ENCODE assay signal across 2 cellular contexts in the genomic region with DNA sequence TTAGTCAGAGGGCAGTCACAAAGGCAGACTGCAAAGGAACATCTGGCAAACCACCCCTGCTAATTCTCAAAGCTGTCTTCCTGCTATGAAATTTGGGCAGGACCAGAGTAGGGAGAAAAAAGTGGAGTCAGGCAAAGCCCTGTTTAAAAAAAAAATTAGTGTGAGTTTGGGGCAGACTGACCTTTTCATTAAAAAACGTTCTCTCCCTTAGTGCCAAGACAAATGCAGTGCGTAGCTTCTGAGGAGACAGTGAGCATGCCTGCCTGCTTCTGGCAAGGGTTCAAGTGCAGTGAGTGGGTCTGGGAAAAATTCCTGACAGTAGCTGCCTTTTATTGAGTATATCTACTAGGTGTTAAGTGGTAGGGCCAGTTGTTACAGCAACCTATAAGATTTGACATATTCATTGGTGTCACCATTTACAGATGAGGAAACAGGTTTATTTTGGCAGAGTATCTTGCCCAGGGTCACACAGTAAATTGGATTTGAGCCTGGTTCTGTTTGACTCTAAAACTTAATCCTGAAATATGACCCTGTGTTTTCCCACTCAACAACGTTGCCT.
TF ChIP-seq lines count a peak whose summit lies in the region.

No MANE protein-coding gene starts in this region.

TF ChIP-seq in liver, 16 proteins besides CTCF, POLR2A, EP300 and RAD21 (continued from another document):
- TF ChIP-seq, protein P1, sequence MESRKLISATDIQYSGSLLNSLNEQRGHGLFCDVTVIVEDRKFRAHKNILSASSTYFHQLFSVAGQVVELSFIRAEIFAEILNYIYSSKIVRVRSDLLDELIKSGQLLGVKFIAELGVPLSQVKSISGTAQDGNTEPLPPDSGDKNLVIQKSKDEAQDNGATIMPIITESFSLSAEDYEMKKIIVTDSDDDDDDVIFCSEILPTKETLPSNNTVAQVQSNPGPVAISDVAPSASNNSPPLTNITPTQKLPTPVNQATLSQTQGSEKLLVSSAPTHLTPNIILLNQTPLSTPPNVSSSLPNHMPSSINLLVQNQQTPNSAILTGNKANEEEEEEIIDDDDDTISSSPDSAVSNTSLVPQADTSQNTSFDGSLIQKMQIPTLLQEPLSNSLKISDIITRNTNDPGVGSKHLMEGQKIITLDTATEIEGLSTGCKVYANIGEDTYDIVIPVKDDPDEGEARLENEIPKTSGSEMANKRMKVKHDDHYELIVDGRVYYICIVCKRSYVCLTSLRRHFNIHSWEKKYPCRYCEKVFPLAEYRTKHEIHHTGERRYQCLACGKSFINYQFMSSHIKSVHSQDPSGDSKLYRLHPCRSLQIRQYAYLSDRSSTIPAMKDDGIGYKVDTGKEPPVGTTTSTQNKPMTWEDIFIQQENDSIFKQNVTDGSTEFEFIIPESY (IDR thresholded peaks at IDR 0.05), result no peak
- TF ChIP-seq EGR1 (IDR thresholded peaks at IDR 0.05; ENCODE audit: low read depth in 2 of 2), result no peak
- TF ChIP-seq, protein P2, sequence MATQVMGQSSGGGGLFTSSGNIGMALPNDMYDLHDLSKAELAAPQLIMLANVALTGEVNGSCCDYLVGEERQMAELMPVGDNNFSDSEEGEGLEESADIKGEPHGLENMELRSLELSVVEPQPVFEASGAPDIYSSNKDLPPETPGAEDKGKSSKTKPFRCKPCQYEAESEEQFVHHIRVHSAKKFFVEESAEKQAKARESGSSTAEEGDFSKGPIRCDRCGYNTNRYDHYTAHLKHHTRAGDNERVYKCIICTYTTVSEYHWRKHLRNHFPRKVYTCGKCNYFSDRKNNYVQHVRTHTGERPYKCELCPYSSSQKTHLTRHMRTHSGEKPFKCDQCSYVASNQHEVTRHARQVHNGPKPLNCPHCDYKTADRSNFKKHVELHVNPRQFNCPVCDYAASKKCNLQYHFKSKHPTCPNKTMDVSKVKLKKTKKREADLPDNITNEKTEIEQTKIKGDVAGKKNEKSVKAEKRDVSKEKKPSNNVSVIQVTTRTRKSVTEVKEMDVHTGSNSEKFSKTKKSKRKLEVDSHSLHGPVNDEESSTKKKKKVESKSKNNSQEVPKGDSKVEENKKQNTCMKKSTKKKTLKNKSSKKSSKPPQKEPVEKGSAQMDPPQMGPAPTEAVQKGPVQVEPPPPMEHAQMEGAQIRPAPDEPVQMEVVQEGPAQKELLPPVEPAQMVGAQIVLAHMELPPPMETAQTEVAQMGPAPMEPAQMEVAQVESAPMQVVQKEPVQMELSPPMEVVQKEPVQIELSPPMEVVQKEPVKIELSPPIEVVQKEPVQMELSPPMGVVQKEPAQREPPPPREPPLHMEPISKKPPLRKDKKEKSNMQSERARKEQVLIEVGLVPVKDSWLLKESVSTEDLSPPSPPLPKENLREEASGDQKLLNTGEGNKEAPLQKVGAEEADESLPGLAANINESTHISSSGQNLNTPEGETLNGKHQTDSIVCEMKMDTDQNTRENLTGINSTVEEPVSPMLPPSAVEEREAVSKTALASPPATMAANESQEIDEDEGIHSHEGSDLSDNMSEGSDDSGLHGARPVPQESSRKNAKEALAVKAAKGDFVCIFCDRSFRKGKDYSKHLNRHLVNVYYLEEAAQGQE (IDR thresholded peaks at IDR 0.05), result no peak
- peak; percentile 49 for TF ChIP-seq YY1 (IDR thresholded peaks at IDR 0.05)
- TF ChIP-seq GABPA (IDR thresholded peaks at IDR 0.05 in 1 of 2, conservative IDR thresholded peaks at IDR 0.05 in 1 of 2), result no peak
- TF ChIP-seq HNF4A (conservative IDR thresholded peaks at IDR 0.05), result peak; percentile 54 to 57
- no peak for TF ChIP-seq FOXA1 (IDR thresholded peaks at IDR 0.05)
- TF ChIP-seq SP1 (IDR thresholded peaks at IDR 0.05), result no peak
- peak in 1 of 2 donors; percentile 39 for TF ChIP-seq JUND (IDR thresholded peaks at IDR 0.05)
- TF ChIP-seq, protein P3, sequence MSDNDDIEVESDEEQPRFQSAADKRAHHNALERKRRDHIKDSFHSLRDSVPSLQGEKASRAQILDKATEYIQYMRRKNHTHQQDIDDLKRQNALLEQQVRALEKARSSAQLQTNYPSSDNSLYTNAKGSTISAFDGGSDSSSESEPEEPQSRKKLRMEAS (IDR thresholded peaks at IDR 0.05), result no peak
- TF ChIP-seq FOXA2 (IDR thresholded peaks at IDR 0.05), result peak; percentile 49
- no peak for TF ChIP-seq HNF4G (IDR thresholded peaks at IDR 0.05)
- peak; percentile 45 to 51 for TF ChIP-seq RXRA (IDR thresholded peaks at IDR 0.05)

TF ChIP-seq in HepG2, 621 proteins besides CTCF, POLR2A, EP300 and RAD21 (continued from another document):
- TF ChIP-seq, protein P4, sequence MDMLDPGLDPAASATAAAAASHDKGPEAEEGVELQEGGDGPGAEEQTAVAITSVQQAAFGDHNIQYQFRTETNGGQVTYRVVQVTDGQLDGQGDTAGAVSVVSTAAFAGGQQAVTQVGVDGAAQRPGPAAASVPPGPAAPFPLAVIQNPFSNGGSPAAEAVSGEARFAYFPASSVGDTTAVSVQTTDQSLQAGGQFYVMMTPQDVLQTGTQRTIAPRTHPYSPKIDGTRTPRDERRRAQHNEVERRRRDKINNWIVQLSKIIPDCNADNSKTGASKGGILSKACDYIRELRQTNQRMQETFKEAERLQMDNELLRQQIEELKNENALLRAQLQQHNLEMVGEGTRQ (IDR thresholded peaks at IDR 0.05; ENCODE audit: low read depth, low read length), result no peak
- TF ChIP-seq, protein P4 (CRISPR knock-in tag; IDR thresholded peaks at IDR 0.05; ENCODE audit: borderline replicate concordance), result no peak
- TF ChIP-seq CBX1 (IDR thresholded peaks at IDR 0.05; ENCODE audit: low read depth) (no peak), EED (CRISPR knock-in tag; IDR thresholded peaks at IDR 0.05) (no peak), MXD4 (CRISPR knock-in tag; IDR thresholded peaks at IDR 0.05) (no peak), NFYB (CRISPR knock-in tag; IDR thresholded peaks at IDR 0.05) (no peak), SKI (IDR thresholded peaks at IDR 0.05; ENCODE audit: partially characterized antibody) (no peak), DMAP1 (CRISPR knock-in tag; IDR thresholded peaks at IDR 0.05) (no peak), HMG20A (CRISPR knock-in tag; IDR thresholded peaks at IDR 0.05; ENCODE audit: borderline replicate concordance) (no peak), ZNF33A (CRISPR knock-in tag; IDR thresholded peaks at IDR 0.05; ENCODE audit: borderline replicate concordance) (no peak), FOSL2 (CRISPR knock-in tag; IDR thresholded peaks at IDR 0.05) (no peak), HOXA5 (CRISPR knock-in tag; IDR thresholded peaks at IDR 0.05) (no peak)
- TF ChIP-seq, protein P5, sequence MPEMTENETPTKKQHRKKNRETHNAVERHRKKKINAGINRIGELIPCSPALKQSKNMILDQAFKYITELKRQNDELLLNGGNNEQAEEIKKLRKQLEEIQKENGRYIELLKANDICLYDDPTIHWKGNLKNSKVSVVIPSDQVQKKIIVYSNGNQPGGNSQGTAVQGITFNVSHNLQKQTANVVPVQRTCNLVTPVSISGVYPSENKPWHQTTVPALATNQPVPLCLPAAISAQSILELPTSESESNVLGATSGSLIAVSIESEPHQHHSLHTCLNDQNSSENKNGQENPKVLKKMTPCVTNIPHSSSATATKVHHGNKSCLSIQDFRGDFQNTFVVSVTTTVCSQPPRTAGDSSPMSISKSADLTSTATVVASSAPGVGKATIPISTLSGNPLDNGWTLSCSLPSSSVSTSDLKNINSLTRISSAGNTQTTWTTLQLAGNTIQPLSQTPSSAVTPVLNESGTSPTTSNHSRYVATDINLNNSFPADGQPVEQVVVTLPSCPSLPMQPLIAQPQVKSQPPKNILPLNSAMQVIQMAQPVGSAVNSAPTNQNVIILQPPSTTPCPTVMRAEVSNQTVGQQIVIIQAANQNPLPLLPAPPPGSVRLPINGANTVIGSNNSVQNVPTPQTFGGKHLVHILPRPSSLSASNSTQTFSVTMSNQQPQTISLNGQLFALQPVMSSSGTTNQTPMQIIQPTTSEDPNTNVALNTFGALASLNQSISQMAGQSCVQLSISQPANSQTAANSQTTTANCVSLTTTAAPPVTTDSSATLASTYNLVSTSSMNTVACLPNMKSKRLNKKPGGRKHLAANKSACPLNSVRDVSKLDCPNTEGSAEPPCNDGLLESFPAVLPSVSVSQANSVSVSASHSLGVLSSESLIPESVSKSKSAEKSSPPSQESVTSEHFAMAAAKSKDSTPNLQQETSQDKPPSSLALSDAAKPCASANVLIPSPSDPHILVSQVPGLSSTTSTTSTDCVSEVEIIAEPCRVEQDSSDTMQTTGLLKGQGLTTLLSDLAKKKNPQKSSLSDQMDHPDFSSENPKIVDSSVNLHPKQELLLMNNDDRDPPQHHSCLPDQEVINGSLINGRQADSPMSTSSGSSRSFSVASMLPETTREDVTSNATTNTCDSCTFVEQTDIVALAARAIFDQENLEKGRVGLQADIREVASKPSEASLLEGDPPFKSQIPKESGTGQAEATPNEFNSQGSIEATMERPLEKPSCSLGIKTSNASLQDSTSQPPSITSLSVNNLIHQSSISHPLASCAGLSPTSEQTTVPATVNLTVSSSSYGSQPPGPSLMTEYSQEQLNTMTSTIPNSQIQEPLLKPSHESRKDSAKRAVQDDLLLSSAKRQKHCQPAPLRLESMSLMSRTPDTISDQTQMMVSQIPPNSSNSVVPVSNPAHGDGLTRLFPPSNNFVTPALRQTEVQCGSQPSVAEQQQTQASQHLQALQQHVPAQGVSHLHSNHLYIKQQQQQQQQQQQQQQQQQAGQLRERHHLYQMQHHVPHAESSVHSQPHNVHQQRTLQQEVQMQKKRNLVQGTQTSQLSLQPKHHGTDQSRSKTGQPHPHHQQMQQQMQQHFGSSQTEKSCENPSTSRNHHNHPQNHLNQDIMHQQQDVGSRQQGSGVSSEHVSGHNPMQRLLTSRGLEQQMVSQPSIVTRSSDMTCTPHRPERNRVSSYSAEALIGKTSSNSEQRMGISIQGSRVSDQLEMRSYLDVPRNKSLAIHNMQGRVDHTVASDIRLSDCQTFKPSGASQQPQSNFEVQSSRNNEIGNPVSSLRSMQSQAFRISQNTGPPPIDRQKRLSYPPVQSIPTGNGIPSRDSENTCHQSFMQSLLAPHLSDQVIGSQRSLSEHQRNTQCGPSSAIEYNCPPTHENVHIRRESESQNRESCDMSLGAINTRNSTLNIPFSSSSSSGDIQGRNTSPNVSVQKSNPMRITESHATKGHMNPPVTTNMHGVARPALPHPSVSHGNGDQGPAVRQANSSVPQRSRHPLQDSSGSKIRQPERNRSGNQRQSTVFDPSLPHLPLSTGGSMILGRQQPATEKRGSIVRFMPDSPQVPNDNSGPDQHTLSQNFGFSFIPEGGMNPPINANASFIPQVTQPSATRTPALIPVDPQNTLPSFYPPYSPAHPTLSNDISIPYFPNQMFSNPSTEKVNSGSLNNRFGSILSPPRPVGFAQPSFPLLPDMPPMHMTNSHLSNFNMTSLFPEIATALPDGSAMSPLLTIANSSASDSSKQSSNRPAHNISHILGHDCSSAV (CRISPR knock-in tag; IDR thresholded peaks at IDR 0.05; ENCODE audit: borderline replicate concordance), result no peak
